ENCODE assay signal across 14 cellular contexts in the genomic region with DNA sequence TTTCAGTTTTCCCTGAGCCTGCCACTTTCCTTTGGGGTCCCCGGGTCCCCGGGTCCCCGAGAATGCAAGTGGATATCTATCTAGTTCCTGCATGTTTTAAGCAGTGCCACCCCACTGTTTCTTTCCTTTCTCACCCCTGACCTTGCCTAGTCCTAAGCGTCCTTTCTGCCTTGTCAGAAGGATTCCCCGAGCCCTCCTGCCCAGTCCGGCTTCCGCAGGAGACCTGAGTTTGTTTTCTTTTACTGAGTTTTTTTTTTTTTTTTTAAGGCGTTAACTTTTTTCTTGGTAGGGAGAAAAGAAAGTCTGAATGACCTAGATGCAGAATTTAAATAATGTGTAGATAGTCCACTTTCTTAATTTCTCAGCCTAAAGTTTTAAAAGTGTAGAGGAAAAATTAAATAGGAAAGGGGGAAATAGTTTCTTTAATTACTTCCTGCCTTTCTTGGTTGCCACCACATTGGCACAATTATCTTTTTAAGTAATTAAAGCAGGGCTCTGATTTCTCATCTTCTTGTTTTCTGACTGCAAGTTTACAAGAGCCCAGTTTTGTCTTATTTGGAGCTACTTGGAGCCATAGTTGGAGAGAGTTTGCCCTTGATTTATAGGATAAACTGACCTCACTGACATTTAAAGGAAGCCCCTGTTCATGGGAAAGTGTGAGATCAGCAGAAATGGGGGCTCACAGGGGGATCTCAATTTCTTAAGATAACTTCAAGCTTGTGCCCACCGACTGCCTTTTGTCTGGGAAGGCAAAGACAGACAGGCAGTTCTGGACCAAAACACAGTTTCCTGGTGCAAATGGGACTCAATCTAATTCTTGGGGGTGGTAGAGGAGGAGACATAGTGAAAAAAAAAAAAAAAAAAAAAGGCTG. TPM values are rescaled to one million over a fixed set of nuclear protein-coding genes. Genes with fewer than 3 reads are reported as not detected.
DNase-seq lines count a peak whose midpoint lies in the region; ATAC-seq lines count a peak whose summit lies in the region.
"Had no signal": no experiment of that assay in that cellular context is flagged by ENCODE, and none has a peak within 500 bp of the region (broad histone marks: within the 10 kb centered on the region; RNA-seq: fewer than 3 reads in every experiment).

No MANE protein-coding gene starts in this region.

- peak overlapping the region; percentile 0 for H3K4me3 Mint-ChIP-seq in activated CD4-positive, alpha-beta T cell treated with anti-CD3 and anti-CD28 coated beads for 36 hours
- H3K4me3 Mint-ChIP-seq in stimulated activated naive CD8-positive, alpha-beta T cell treated with anti-CD3 and anti-CD28 coated beads, Interleukin-15, amount 100 ng/mL, for 72 hours = peak overlapping the region; percentile 2 to 69
- H3K4me3 Mint-ChIP-seq: T-helper 2 cell treated with Interferon-gamma antibody and Interleukin-4, amounts not matched to agents 5 μg/mL and 100 μg/mL, for 36 hours had no signal

- H3K4me1 ChIP-seq in esophagus (ENCODE audit: control insufficient read depth in 2 of 2, insufficient read depth in 2 of 2, low read length in 1 of 2) = peaks cover 3 to 7% of the 10 kb centered on the region in 2 donors

- H3K36me3 Mint-ChIP-seq in activated CD4-positive, alpha-beta T cell treated with anti-CD3 and anti-CD28 coated beads for 36 hours (ENCODE audit: low read depth) = peaks cover 2% of the 10 kb centered on the region

- peaks cover 72% of the 10 kb centered on the region for H3K27me3 Mint-ChIP-seq in activated CD4-positive, alpha-beta T cell treated with anti-CD3 and anti-CD28 coated beads for 36 hours
- peaks cover 86% of the 10 kb centered on the region for H3K27me3 Mint-ChIP-seq in stimulated activated naive CD8-positive, alpha-beta T cell treated with anti-CD3 and anti-CD28 coated beads, Interleukin-15, amount 100 ng/mL, for 72 hours

- 5 to 8% methylated on average over 9 of the region's 9 CpGs for WGBS in esophagus, 2 donors

- DNase-seq in activated CD4-positive, alpha-beta T cell treated with anti-CD3 and anti-CD28 coated beads for 36 hours = no peak
- DNase-seq in activated CD4-positive, alpha-beta T cell treated with anti-CD3 and anti-CD28 coated beads, Interleukin-2, amount 50 U/mL, for 48 hours = no peak
- DNase-seq in NCI-H69 (lab: John Stamatoyannopoulos, UW) (peak; percentile 43), cerebellar cortex (ENCODE audit: low spot score) (no peak), HuH-7 (ENCODE audit: low spot score) (no peak)
- DNase-seq in stimulated activated naive CD8-positive, alpha-beta T cell treated with anti-CD3 and anti-CD28 coated beads, Interleukin-15, amount 100 ng/mL, for 72 hours = no peak
- DNase-seq: activated naive CD4-positive, alpha-beta T cell treated with anti-CD3 and anti-CD28 coated beads, Interleukin-2, amount 50 U/mL, for 16 hours; NCI-H1048; NCI-H226; Peyer's patch had no signal

- H3K9me3 ChIP-seq in esophagus (ENCODE audit: control insufficient read depth in 2 of 2, insufficient read depth in 1 of 2, low read depth in 1 of 2, low read length in 1 of 2) = peaks cover 0 to 4% of the 10 kb centered on the region in 2 donors
- H3K9me3 ChIP-seq: Peyer's patch, upper lobe of left lung had no signal

- H3K27me3 ChIP-seq in esophagus (ENCODE audit: control insufficient read depth in 1 of 2, insufficient read depth in 2 of 2, low read length in 2 of 2) = peaks cover 0 to 7% of the 10 kb centered on the region in 2 donors

- peaks cover 0 to 26% of the 10 kb centered on the region in 2 donors for H3K36me3 ChIP-seq in esophagus (ENCODE audit: control insufficient read depth in 2 of 2, insufficient read depth in 2 of 2, low read length in 1 of 2)
- H3K36me3 ChIP-seq: Peyer's patch, upper lobe of left lung had no signal

- no peaks in the 10 kb centered on the region for H3K9me3 Mint-ChIP-seq in activated CD4-positive, alpha-beta T cell treated with anti-CD3 and anti-CD28 coated beads for 36 hours (ENCODE audit: low read depth)
- H3K9me3 Mint-ChIP-seq in stimulated activated naive CD8-positive, alpha-beta T cell treated with anti-CD3 and anti-CD28 coated beads, Interleukin-15, amount 100 ng/mL, for 72 hours = peaks cover 5 to 9% of the 10 kb centered on the region in 2 donors

- H3K4me3 ChIP-seq in esophagus (ENCODE audit: low read depth in 1 of 2, low read length in 2 of 2) = peak overlapping the region; percentile 90 to 95

- POLR2A ChIA-PET in activated CD4-positive, alpha-beta T cell treated with anti-CD3 and anti-CD28 coated beads for 36 hours (lab: Charles Lee) = no interaction called here

- peak overlapping the region; percentile 64 to 90 for H3K27ac ChIP-seq in esophagus (ENCODE audit: low read depth in 2 of 2, low read length in 1 of 2)
- H3K27ac ChIP-seq: Peyer's patch, upper lobe of left lung had no signal

- ATAC-seq in activated CD4-positive, alpha-beta T cell treated with anti-CD3 and anti-CD28 coated beads for 36 hours = no peak
- ATAC-seq in stimulated activated naive CD8-positive, alpha-beta T cell treated with anti-CD3 and anti-CD28 coated beads, Interleukin-15, amount 100 ng/mL, for 72 hours = no peak
- no peak for ATAC-seq in HG03045 (IDR thresholded peaks at IDR 0.05; ENCODE audit: unreplicated experiment)

- intact Hi-C loops in activated CD4-positive, alpha-beta T cell treated with anti-CD3 and anti-CD28 coated beads for 36 hours (cut with DNase I, micrococcal nuclease) = loop anchor here in 1 of 2 experiments (5.0 kb wide), 1 partner anchor 928 kb away; no protein-coding TSS in a partner anchor

- no peak overlapping the region for H3K27ac Mint-ChIP-seq in activated CD4-positive, alpha-beta T cell treated with anti-CD3 and anti-CD28 coated beads for 36 hours
- H3K27ac Mint-ChIP-seq in stimulated activated naive CD8-positive, alpha-beta T cell treated with anti-CD3 and anti-CD28 coated beads, Interleukin-15, amount 100 ng/mL, for 72 hours = no peak overlapping the region

- CTCF ChIA-PET in activated CD4-positive, alpha-beta T cell treated with anti-CD3 and anti-CD28 coated beads for 36 hours (lab: Charles Lee) = interaction anchor here (0.6 kb wide), 1 partner anchor 284 kb away, joined by 3 read pairs; no protein-coding TSS in a partner anchor

- peaks cover 41% of the 10 kb centered on the region for H3K4me1 Mint-ChIP-seq in activated CD4-positive, alpha-beta T cell treated with anti-CD3 and anti-CD28 coated beads for 36 hours
- H3K4me1 Mint-ChIP-seq in stimulated activated naive CD8-positive, alpha-beta T cell treated with anti-CD3 and anti-CD28 coated beads, Interleukin-15, amount 100 ng/mL, for 72 hours = peaks cover 68% of the 10 kb centered on the region

RNA-seq across cellular contexts. Expression of gene PAX9, which starts 2.9 kb away (rescaled TPM):
- not detected for total RNA-seq in activated CD4-positive, alpha-beta T cell treated with anti-CD3 and anti-CD28 coated beads for 36 hours
- polyA plus RNA-seq in esophagus = 10 to 100 TPM; 51.9 to 78.7 TPM
- total RNA-seq: Peyer's patch had no signal
